ENCODE assay signal across 2 cellular contexts in genomic region chr2:8656811-8657210, GRCh38.
TF ChIP-seq lines count a peak whose summit lies in the region.

No MANE protein-coding gene starts in this region.

TF ChIP-seq in A549, 52 proteins besides CTCF, POLR2A, EP300 and RAD21 (continued from another document):
- TF ChIP-seq ATOH8 (CRISPR knock-in tag; IDR thresholded peaks at IDR 0.05; ENCODE audit: low read depth): no peak

TF ChIP-seq in HepG2, 621 proteins besides CTCF, POLR2A, EP300 and RAD21 (continued from another document):
- TF ChIP-seq CREB1 (IDR thresholded peaks at IDR 0.05) (peak; percentile 71), CREB1 (CRISPR knock-in tag; IDR thresholded peaks at IDR 0.05) (no peak), HNRNPUL1 (IDR thresholded peaks at IDR 0.05; ENCODE audit: low read depth, low read length) (no peak), ZNF615 (CRISPR knock-in tag; IDR thresholded peaks at IDR 0.05; ENCODE audit: borderline replicate concordance) (no peak), ZFX (CRISPR knock-in tag; IDR thresholded peaks at IDR 0.05; ENCODE audit: low read depth) (no peak), ETV5 (CRISPR knock-in tag; IDR thresholded peaks at IDR 0.05; ENCODE audit: borderline replicate concordance) (no peak)
